19 cellular contexts compared by ENCODE assay signal in the genomic region with DNA sequence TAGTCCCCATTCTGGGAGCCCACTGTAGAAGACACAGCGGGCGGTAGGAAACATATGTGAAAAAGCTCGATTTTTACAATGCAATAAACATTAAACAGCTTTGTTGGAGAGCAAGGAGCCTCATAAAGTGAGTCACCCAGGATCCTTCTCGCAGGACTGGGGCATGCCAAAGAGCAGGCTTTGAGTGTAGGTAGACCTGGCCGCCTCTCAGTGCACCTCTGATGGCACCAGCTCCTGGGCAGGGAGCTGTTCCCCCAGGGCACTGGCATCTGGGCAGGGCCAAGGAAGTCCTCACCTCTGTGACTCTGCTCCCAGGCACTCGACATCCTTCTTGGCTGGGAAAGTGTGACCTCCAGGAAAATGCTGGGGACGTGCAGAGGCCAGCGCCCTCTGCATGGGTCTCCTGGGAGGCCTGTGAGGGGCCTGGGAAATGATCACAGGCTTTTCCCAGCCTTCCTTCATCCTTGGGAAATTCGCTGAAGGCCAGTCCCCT.
A peak's percentile ranks its signal among the peaks of the same experiment; 100 is the strongest.
DNase-seq lines count a peak whose midpoint lies in the region; FAIRE-seq and TF ChIP-seq lines count a peak whose summit lies in the region.
"Had no signal": no experiment of that assay in that cellular context is flagged by ENCODE, and none has a peak within 500 bp of the region (broad histone marks: within the 10 kb centered on the region; RNA-seq: fewer than 3 reads in every experiment).

No MANE protein-coding gene starts in this region.

- DNase-seq in bronchial epithelial cell (ENCODE audit: low read depth), result peak; percentile 12
- peak; percentile 54 for DNase-seq in islet precursor cell
- peak; percentile 62 for DNase-seq in spleen
- no peak for DNase-seq in T-helper 2 cell
- no peak for DNase-seq in activated CD4-positive, CD25-positive, alpha-beta regulatory T cell (lab: John Stamatoyannopoulos, UW)
- DNase-seq in NCI-H2171 (lab: John Stamatoyannopoulos, UW), result no peak
- no peak for DNase-seq in GM10266 (ENCODE audit: extremely low spot score)
- DNase-seq: activated CD4-positive, alpha-beta T cell treated with anti-CD3 and anti-CD28 coated beads, Interleukin-2, amount 50 U/mL, for 4 hours; activated naive CD4-positive, alpha-beta T cell treated with Interleukin-2 at 50 U/mL for 16 hours; DMS79; hypothalamus; kidney; NCI-H1417; NCI-H526; stimulated activated CD8-positive, alpha-beta memory T cell treated with anti-CD3 and anti-CD28 coated beads, Interleukin-4, amount 100 ng/mL, for 48 hours; WERI-Rb-1 had no signal

- CTCF ChIA-PET in HEK293 (lab: Yijun Ruan, JAX), result interaction anchor here (1.4 kb wide), 1 partner anchor 123 kb away, joined by 5 read pairs; the partner anchor contains the start of gene ST3GAL5

- H3K4me3 ChIP-seq in HEK293 (ENCODE audit: low read depth, low read length) (no peak overlapping the region), bronchial epithelial cell (ENCODE audit: low read depth, low read length) (no peak overlapping the region), spleen (no peak overlapping the region)
- H3K4me3 ChIP-seq: ascending aorta, SJSA1 had no signal

- H3K9me3 ChIP-seq in HEK293 (ENCODE audit: control insufficient read depth, insufficient read depth, low read depth, low read length), result no peaks in the 10 kb centered on the region
- H3K9me3 ChIP-seq in spleen, result peaks cover 0 to 17% (median 10%) of the 10 kb centered on the region in 8 donors

- H3K4me1 ChIP-seq in HEK293 (ENCODE audit: control insufficient read depth, insufficient read depth, low read length) (no peaks in the 10 kb centered on the region), spleen (peaks cover 0 to 15% (median 8%) of the 10 kb centered on the region in 6 donors)
- H3K4me1 ChIP-seq: ascending aorta, SJSA1 had no signal

- no peak for TF ChIP-seq POLR2A in spleen (IDR thresholded peaks at IDR 0.05)

- FAIRE-seq in bronchial epithelial cell (lab: Jason Lieb, UNC), result no peak
- FAIRE-seq: kidney had no signal

- WGBS in spleen, 5 donors, result 88 to 90% (median 89%) methylated on average over 7 to 9 of the region's 9 CpGs

- no peaks in the 10 kb centered on the region for H3K36me3 ChIP-seq in HEK293 (ENCODE audit: control insufficient read depth in 2 of 2, insufficient read depth in 1 of 2, low read length in 2 of 2)
- H3K36me3 ChIP-seq in bronchial epithelial cell (ENCODE audit: control insufficient read depth, insufficient read depth, low read length), result no peaks in the 10 kb centered on the region
- no peaks in the 10 kb centered on the region for H3K36me3 ChIP-seq in spleen
- H3K36me3 ChIP-seq: ascending aorta, SJSA1, WERI-Rb-1 had no signal

- intact Hi-C loops in spleen (cut with DNase I; ENCODE audit: low total_unique reads), result no loop called here

- H3K27me3 ChIP-seq in bronchial epithelial cell (ENCODE audit: control insufficient read depth, insufficient read depth, low read length) (no peaks in the 10 kb centered on the region), spleen (replicated peaks in 1 of 7) (no peaks in the 10 kb centered on the region)
- H3K27me3 ChIP-seq: ascending aorta, SJSA1 had no signal

- POLR2A ChIA-PET in HEK293 (lab: Yijun Ruan, JAX), result no interaction called here

- TF ChIP-seq CTCF in HEK293 (tag by site-specific recombination; IDR thresholded peaks at IDR 0.05) (no peak), bronchial epithelial cell (IDR thresholded peaks at IDR 0.05; ENCODE audit: insufficient read depth, low read length, severe bottlenecking) (no peak), spleen (IDR thresholded peaks at IDR 0.05 in 8 of 11, conservative IDR thresholded peaks at IDR 0.05 in 3 of 11) (no peak), GM10266 (IDR thresholded peaks at IDR 0.05; ENCODE audit: control insufficient read depth, insufficient read depth, low read depth, missing control alignments) (no peak)

- H3K27ac ChIP-seq in HEK293 (ENCODE audit: extremely low read depth, low read depth, low read length) (no peak overlapping the region), spleen (no peak overlapping the region)
- H3K27ac ChIP-seq: ascending aorta, SJSA1, WERI-Rb-1 had no signal

TF ChIP-seq in HEK293, 187 proteins besides CTCF, POLR2A, EP300 and RAD21:
- TF ChIP-seq HOXD13 (CRISPR knock-in tag; IDR thresholded peaks at IDR 0.05; ENCODE audit: borderline replicate concordance), result peak; percentile 61; the same call in 1 of the 2 replicates
- TF ChIP-seq, protein P1, sequence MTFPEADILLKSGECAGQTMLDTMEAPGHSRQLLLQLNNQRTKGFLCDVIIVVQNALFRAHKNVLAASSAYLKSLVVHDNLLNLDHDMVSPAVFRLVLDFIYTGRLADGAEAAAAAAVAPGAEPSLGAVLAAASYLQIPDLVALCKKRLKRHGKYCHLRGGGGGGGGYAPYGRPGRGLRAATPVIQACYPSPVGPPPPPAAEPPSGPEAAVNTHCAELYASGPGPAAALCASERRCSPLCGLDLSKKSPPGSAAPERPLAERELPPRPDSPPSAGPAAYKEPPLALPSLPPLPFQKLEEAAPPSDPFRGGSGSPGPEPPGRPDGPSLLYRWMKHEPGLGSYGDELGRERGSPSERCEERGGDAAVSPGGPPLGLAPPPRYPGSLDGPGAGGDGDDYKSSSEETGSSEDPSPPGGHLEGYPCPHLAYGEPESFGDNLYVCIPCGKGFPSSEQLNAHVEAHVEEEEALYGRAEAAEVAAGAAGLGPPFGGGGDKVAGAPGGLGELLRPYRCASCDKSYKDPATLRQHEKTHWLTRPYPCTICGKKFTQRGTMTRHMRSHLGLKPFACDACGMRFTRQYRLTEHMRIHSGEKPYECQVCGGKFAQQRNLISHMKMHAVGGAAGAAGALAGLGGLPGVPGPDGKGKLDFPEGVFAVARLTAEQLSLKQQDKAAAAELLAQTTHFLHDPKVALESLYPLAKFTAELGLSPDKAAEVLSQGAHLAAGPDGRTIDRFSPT (tag by site-specific recombination; IDR thresholded peaks at IDR 0.05), result 0 out of 2 replicates have a peak, but pooled peaks have one; percentile 37
- TF ChIP-seq GLIS1 (tag by site-specific recombination; IDR thresholded peaks at IDR 0.05), result peak; percentile 66
- no peak for TF ChIP-seq ZNF560 (tag by site-specific recombination; IDR thresholded peaks at IDR 0.05; ENCODE audit: borderline replicate concordance)
- peak; percentile 52; the same call in 1 of the 2 replicates for TF ChIP-seq PRDM6 (tag by site-specific recombination; IDR thresholded peaks at IDR 0.05)
- no peak for TF ChIP-seq ZFP3 (tag by site-specific recombination; IDR thresholded peaks at IDR 0.05; ENCODE audit: low read depth)
- no peak for TF ChIP-seq BCL6B (tag by site-specific recombination; IDR thresholded peaks at IDR 0.05)

Comparison
In these comparisons a context has a peak if more than half of its experiments do, and no peak if none do; other contexts are left out.
1. DNase-seq: peak in bronchial epithelial cell (single experiment), islet precursor cell (single experiment) and spleen (single experiment); none in T-helper 2 cell (0 of 5), activated CD4-positive, CD25-positive, alpha-beta regulatory T cell (0 of 4), NCI-H2171 (single experiment) and GM10266 (single experiment).